13 cellular contexts compared by ENCODE assay signal in the genomic region with DNA sequence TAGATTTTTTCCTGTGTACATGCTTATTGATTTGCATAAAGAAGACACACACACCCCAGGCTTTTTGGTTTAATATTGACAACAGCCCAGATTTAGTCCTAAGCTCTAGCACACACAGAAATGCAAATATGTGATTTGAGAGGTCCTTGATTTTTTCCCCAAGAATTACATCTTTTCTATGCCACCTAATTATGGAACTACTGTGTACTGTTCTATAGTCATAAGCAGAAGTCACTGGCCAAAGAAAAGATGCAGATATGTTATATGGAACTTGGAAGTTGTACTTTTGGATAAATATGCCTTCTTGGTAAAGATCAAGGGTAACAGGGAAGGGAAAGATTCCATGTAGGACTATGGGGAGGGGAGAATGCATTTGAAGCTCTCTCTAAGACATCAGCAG.
DNase-seq lines count a peak whose midpoint lies in the region; ATAC-seq, FAIRE-seq and TF ChIP-seq lines count a peak whose summit lies in the region.
"Had no signal": no experiment of that assay in that cellular context is flagged by ENCODE, and none has a peak within 500 bp of the region (broad histone marks: within the 10 kb centered on the region; RNA-seq: fewer than 3 reads in every experiment).

No MANE protein-coding gene starts in this region.

- H3K4me1 Mint-ChIP-seq in natural killer cell (peaks cover 15 to 17% of the 10 kb centered on the region in 2 donors), osteocyte (ENCODE audit: unreplicated experiment) (peaks cover 58% of the 10 kb centered on the region)

- TF ChIP-seq CTCF in natural killer cell (IDR thresholded peaks at IDR 0.05) (no peak), osteocyte (IDR thresholded peaks at IDR 0.05) (no peak)

- H3K27me3 Mint-ChIP-seq in natural killer cell (ENCODE audit: low read depth in 2 of 2) (no peaks in the 10 kb centered on the region), osteocyte (ENCODE audit: unreplicated experiment) (no peaks in the 10 kb centered on the region)

- H3K4me3 Mint-ChIP-seq in natural killer cell = peak overlapping the region; percentile 58
- no peak overlapping the region for H3K4me3 Mint-ChIP-seq in osteocyte (ENCODE audit: unreplicated experiment)
- H3K4me3 Mint-ChIP-seq: activated CD4-positive, alpha-beta T cell treated with anti-CD3 and anti-CD28 coated beads for 36 hours; neural progenitor cell had no signal

- intact Hi-C loops in natural killer cell (cut with micrococcal nuclease) = no loop called here

- H3K9me3 Mint-ChIP-seq in natural killer cell (no peaks in the 10 kb centered on the region), osteocyte (ENCODE audit: unreplicated experiment) (no peaks in the 10 kb centered on the region)
- H3K9me3 Mint-ChIP-seq: neural progenitor cell had no signal

- DNase-seq in natural killer cell (no peak), RCC 7860 (ENCODE audit: low spot score) (no peak), NCI-H1417 treated with DMSO at 0.1 percent for 48 hours (lab: John Stamatoyannopoulos, UW) (no peak), osteocyte (ENCODE audit: extremely low spot score, unreplicated experiment) (no peak), NCI-H2029 (lab: John Stamatoyannopoulos, UW) (no peak)
- DNase-seq: activated CD4-positive, alpha-beta T cell treated with anti-CD3 and anti-CD28 coated beads for 36 hours; NCI-H1694 treated with DMSO at 0.1 percent for 48 hours; testis had no signal

- peak; percentile 31 for ATAC-seq in GM18907 (IDR thresholded peaks at IDR 0.05; ENCODE audit: unreplicated experiment)
- peak; percentile 18 for ATAC-seq in GM21825 (IDR thresholded peaks at IDR 0.05; ENCODE audit: unreplicated experiment)
- ATAC-seq in HG03439 (IDR thresholded peaks at IDR 0.05; ENCODE audit: unreplicated experiment) = peak; percentile 40
- ATAC-seq in natural killer cell = no peak
- ATAC-seq: activated CD4-positive, alpha-beta T cell treated with anti-CD3 and anti-CD28 coated beads for 36 hours had no signal

- H3K27ac Mint-ChIP-seq in natural killer cell (peak overlapping the region; percentile 47 to 70), osteocyte (ENCODE audit: unreplicated experiment) (no peak overlapping the region)
- H3K27ac Mint-ChIP-seq: activated CD4-positive, alpha-beta T cell treated with anti-CD3 and anti-CD28 coated beads for 36 hours; neural progenitor cell had no signal

- no peak for FAIRE-seq in RCC 7860 (lab: Jason Lieb, UNC)
- FAIRE-seq: endothelial cell of umbilical vein had no signal

- no peaks in the 10 kb centered on the region for H3K36me3 Mint-ChIP-seq in natural killer cell
- peaks cover 16% of the 10 kb centered on the region for H3K36me3 Mint-ChIP-seq in osteocyte (ENCODE audit: unreplicated experiment)

Comparison
In these comparisons a context has a peak if more than half of its experiments do, and no peak if none do; other contexts are left out.
1. ATAC-seq: peak in GM18907 (single experiment), GM21825 (single experiment) and HG03439 (single experiment); none in natural killer cell (0 of 3).